ENCODE assay signal across 8 cellular contexts in genomic region chr6:28104392-28105250, GRCh38. TPM values are rescaled to one million over a fixed set of nuclear protein-coding genes. Genes with fewer than 3 reads are reported as not detected.
DNase-seq lines count a peak whose midpoint lies in the region; ATAC-seq and TF ChIP-seq lines count a peak whose summit lies in the region.

No MANE protein-coding gene starts in this region.

- peak overlapping the region; percentile 73 for H3K4me3 ChIP-seq in ectodermal cell (ENCODE audit: insufficient read depth, low read depth, low read length)
- peak overlapping the region; percentile 78 for H3K4me3 ChIP-seq in lung

- H3K9me3 Mint-ChIP-seq in activated CD4-positive, alpha-beta memory T cell treated with anti-CD3 and anti-CD28 coated beads for 36 hours: no peaks in the 10 kb centered on the region

- CTCF ChIA-PET in activated CD4-positive, alpha-beta memory T cell treated with anti-CD3 and anti-CD28 coated beads for 36 hours (lab: Charles Lee): interaction anchor here (0.6 to 2.3 kb wide), 9 partner anchors 8 to 253 kb away, joined by 3 to 13 read pairs (median 4); partner anchors contain the start of gene ZSCAN16

- H3K36me3 ChIP-seq in ectodermal cell (ENCODE audit: control insufficient read depth, insufficient read depth, low read length) (no peaks in the 10 kb centered on the region), lung (ENCODE audit: control insufficient read depth in 2 of 2, insufficient read depth in 2 of 2, low read length in 2 of 2) (no peaks in the 10 kb centered on the region)

- H3K27me3 ChIP-seq in ectodermal cell (ENCODE audit: control insufficient read depth, insufficient read depth, low read length, poor library complexity, severe bottlenecking): peaks cover 11% of the 10 kb centered on the region
- no peaks in the 10 kb centered on the region for H3K27me3 ChIP-seq in lung (ENCODE audit: control insufficient read depth, insufficient read depth)

- H3K4me1 ChIP-seq in ectodermal cell (ENCODE audit: control insufficient read depth, insufficient read depth, low read length): no peaks in the 10 kb centered on the region
- H3K4me1 ChIP-seq in lung (ENCODE audit: control insufficient read depth in 2 of 2, insufficient read depth in 2 of 2, low read length in 2 of 2): peaks cover 0 to 2% of the 10 kb centered on the region in 2 donors

- ATAC-seq in HG03460 (IDR thresholded peaks at IDR 0.05; ENCODE audit: unreplicated experiment) (peak; percentile 96), lung (ENCODE audit: insufficient read depth, low FRiP score) (peak; percentile 99)

- POLR2A ChIA-PET in activated CD4-positive, alpha-beta memory T cell treated with anti-CD3 and anti-CD28 coated beads for 36 hours (lab: Charles Lee): interaction anchor here (0.6 to 1.7 kb wide), 12 partner anchors 18 to 266 kb away, joined by 3 to 8 read pairs (median 4); partner anchors contain the start of genes ZKSCAN8, ZSCAN16 and ZSCAN26

- H3K27me3 Mint-ChIP-seq in activated CD4-positive, alpha-beta memory T cell treated with anti-CD3 and anti-CD28 coated beads for 36 hours: peaks cover 4% of the 10 kb centered on the region

- DNase-seq in GM19240 (ENCODE audit: insufficient read length, low spot score) (peak; percentile 84), NCI-H526 treated with DMSO at 0.1 percent for 48 hours (lab: John Stamatoyannopoulos, UW) (peak; percentile 67), lung (ENCODE audit: low spot score) (peak; percentile 84)
- DNase-seq in activated CD4-positive, alpha-beta memory T cell treated with anti-CD3 and anti-CD28 coated beads for 36 hours: peak; percentile 89
- DNase-seq in stimulated activated CD4-positive, alpha-beta T cell treated with anti-CD3 and anti-CD28 coated beads, TNF-alpha, amount 100 ng/mL, for 1 hour (ENCODE audit: low read depth in 3 of 3, low spot score in 1 of 3): peak; percentile 61 to 70 (median 64)

- H3K4me1 Mint-ChIP-seq in activated CD4-positive, alpha-beta memory T cell treated with anti-CD3 and anti-CD28 coated beads for 36 hours (ENCODE audit: low read depth): peaks cover 4% of the 10 kb centered on the region

- no peaks in the 10 kb centered on the region for H3K9me3 ChIP-seq in ectodermal cell (ENCODE audit: control insufficient read depth, low read length)
- H3K9me3 ChIP-seq in lung (ENCODE audit: control insufficient read depth in 2 of 2, insufficient read depth in 1 of 2, low read length in 1 of 2): peaks cover 0 to 2% of the 10 kb centered on the region in 2 donors

- H3K36me3 Mint-ChIP-seq in activated CD4-positive, alpha-beta memory T cell treated with anti-CD3 and anti-CD28 coated beads for 36 hours: no peaks in the 10 kb centered on the region

- intact Hi-C loops in activated CD4-positive, alpha-beta memory T cell treated with anti-CD3 and anti-CD28 coated beads for 36 hours (cut with micrococcal nuclease): loop anchor here (1.0 kb wide), 3 partner anchors 20 to 33 kb away; partner anchors contain the start of genes ZNF165 and ZSCAN16

- H3K27ac Mint-ChIP-seq in activated CD4-positive, alpha-beta memory T cell treated with anti-CD3 and anti-CD28 coated beads for 36 hours: peak overlapping the region; percentile 88

- 2% methylated on average over 54 of the region's 54 CpGs for WGBS in ectodermal cell, 2 experiments
- WGBS in lung, 2 donors: 0 to 1% methylated on average over 54 of the region's 54 CpGs

- peak overlapping the region; percentile 80 for H3K4me3 Mint-ChIP-seq in activated CD4-positive, alpha-beta memory T cell treated with anti-CD3 and anti-CD28 coated beads for 36 hours

- TF ChIP-seq CTCF in C4-2B (conservative IDR thresholded peaks at IDR 0.05) (peak; percentile 73), lung (IDR thresholded peaks at IDR 0.05; ENCODE audit: control extremely low read depth, extremely low read depth) (peak; percentile 41)

- H3K27ac ChIP-seq in C4-2B (peak overlapping the region; percentile 77), ectodermal cell (ENCODE audit: insufficient read depth, low read depth, low read length, poor library complexity, severe bottlenecking) (no peak overlapping the region), lung (ENCODE audit: low read depth in 1 of 2, low read length in 1 of 2) (peak overlapping the region; percentile 74 to 96)

RNA-seq across cellular contexts. Expression of gene ZSCAN16, which starts 19.8 kb away (rescaled TPM):
- 1 to 10 TPM; 2.8 to 3.6 TPM for total RNA-seq in activated CD4-positive, alpha-beta memory T cell treated with anti-CD3 and anti-CD28 coated beads for 36 hours
- 5.9 TPM for polyA plus RNA-seq in ectodermal cell (2013, experiment 1 of 4)
- 5.9 TPM for polyA plus RNA-seq in ectodermal cell (2013, experiment 2 of 4)
- 6.4 TPM for polyA plus RNA-seq in ectodermal cell (2013, experiment 3 of 4)
- polyA plus RNA-seq in ectodermal cell (2013, experiment 4 of 4): 6.2 TPM
- 1 to 10 TPM; 5.0 to 7.1 TPM for total RNA-seq in lung
- 10 to 100 TPM in 1 of 2 donors, 1 to 10 TPM in 1; 4.5 to 10.2 TPM for polyA plus RNA-seq in lung

RNA-seq across cellular contexts. Expression of gene ZNF165, which starts 24.3 kb away (rescaled TPM):
- 1 to 10 TPM; 3.7 to 4.0 TPM for total RNA-seq in activated CD4-positive, alpha-beta memory T cell treated with anti-CD3 and anti-CD28 coated beads for 36 hours
- polyA plus RNA-seq in ectodermal cell (2013, experiment 1 of 4): 0.93 TPM
- 1.3 TPM for polyA plus RNA-seq in ectodermal cell (2013, experiment 2 of 4)
- polyA plus RNA-seq in ectodermal cell (2013, experiment 3 of 4): 0.80 TPM
- 1.2 TPM for polyA plus RNA-seq in ectodermal cell (2013, experiment 4 of 4)
- total RNA-seq in lung: 1 to 10 TPM; 2.6 to 4.0 TPM
- 1 to 10 TPM; 2.1 to 5.2 TPM for polyA plus RNA-seq in lung

RNA-seq across cellular contexts. Expression of gene ZKSCAN8, which starts 37.1 kb away (rescaled TPM):
- 10 to 100 TPM; 14.4 to 16.5 TPM for total RNA-seq in activated CD4-positive, alpha-beta memory T cell treated with anti-CD3 and anti-CD28 coated beads for 36 hours
- 40.2 TPM for polyA plus RNA-seq in ectodermal cell (2013, experiment 1 of 4)
- polyA plus RNA-seq in ectodermal cell (2013, experiment 2 of 4): 46.2 TPM
- 31.2 TPM for polyA plus RNA-seq in ectodermal cell (2013, experiment 3 of 4)
- polyA plus RNA-seq in ectodermal cell (2013, experiment 4 of 4): 35.7 TPM
- 10 to 100 TPM; 13.6 to 40.5 TPM for total RNA-seq in lung
- 1 to 10 TPM; 3.8 to 3.9 TPM for polyA plus RNA-seq in lung
